ENCODE assay signal across 26 cellular contexts in genomic region chr12:58299371-58299770, GRCh38.
"Had no signal": no experiment of that assay in that cellular context is flagged by ENCODE, and none has a peak within 500 bp of the region (broad histone marks: within the 10 kb centered on the region; RNA-seq: fewer than 3 reads in every experiment).

No MANE protein-coding gene starts in this region.

- H3K79me2 ChIP-seq: parathyroid adenoma had no signal

- DNase-seq: naive thymus-derived CD4-positive, alpha-beta T cell; natural killer cell; occipital lobe; ovary; posterior cingulate gyrus; psoas muscle; right cardiac atrium; right lobe of liver; sigmoid colon; stimulated activated CD4-positive, alpha-beta T cell treated with anti-CD3 and anti-CD28 coated beads, Interleukin-15, amount 100 ng/mL, for 24 hours; stimulated activated CD4-positive, alpha-beta T cell treated with anti-CD3 and anti-CD28 coated beads, Interleukin-2, amount 100 ng/mL, for 24 hours; stimulated activated CD4-positive, alpha-beta T cell treated with anti-CD3 and anti-CD28 coated beads, Interleukin-2, amount 100 ng/mL, for 48 hours; stimulated activated CD4-positive, alpha-beta T cell treated with anti-CD3 and anti-CD28 coated beads, Interleukin-4, amount 100 ng/mL, for 24 hours; stimulated activated naive B cell treated with anti-CD40 and anti-IgM and Interleukin-4, amounts not matched to agents 10 μg/mL and 1 μg/mL and 100 μg/mL, for 72 hours; stimulated activated naive CD4-positive, alpha-beta T cell treated with Interleukin-2 at 50 U/mL for 16 hours; stomach; thyroid gland; trophoblast cell; upper lobe of left lung had no signal

- H3K4me2 ChIP-seq: neural progenitor cell had no signal

- H3K36me3 ChIP-seq: neural progenitor cell, ovary, right lobe of liver, sigmoid colon, stomach, thoracic aorta, thyroid gland, tibial nerve, upper lobe of left lung had no signal

- H3K9ac ChIP-seq: neural progenitor cell, parathyroid adenoma had no signal

- ATAC-seq: naive thymus-derived CD4-positive, alpha-beta T cell; natural killer cell; right cardiac atrium; right lobe of liver; stimulated activated effector memory CD8-positive, alpha-beta T cell treated with anti-CD3 and anti-CD28 coated beads, Interleukin-12 subunit alpha, Interleukin-12 subunit beta, amount 100 ng/mL, for 72 hours; stimulated activated naive B cell treated with anti-CD40 and anti-IgM and Interleukin-4, amounts not matched to agents 10 μg/mL and 1 μg/mL and 100 μg/mL, for 72 hours had no signal

- H3K27me3 ChIP-seq: neural progenitor cell, ovary, right lobe of liver, sigmoid colon, stomach, thyroid gland, tibial nerve, upper lobe of left lung had no signal

- H3K4me3 ChIP-seq: neural progenitor cell, ovary, psoas muscle, right lobe of liver, sigmoid colon, skin epidermis, stomach, thoracic aorta, thyroid gland, tibial nerve, upper lobe of left lung had no signal

- FAIRE-seq: urothelium cell line had no signal

- H2AFZ ChIP-seq: neural progenitor cell, parathyroid adenoma had no signal

- H3K4me1 ChIP-seq: neural progenitor cell, parathyroid adenoma, sigmoid colon, stomach, tibial nerve, upper lobe of left lung had no signal

- H3K9me3 ChIP-seq: ovary, psoas muscle, right lobe of liver, sigmoid colon, stomach, thoracic aorta, thyroid gland, tibial nerve, upper lobe of left lung had no signal

- H3K27ac ChIP-seq: neural progenitor cell, ovary, parathyroid adenoma, psoas muscle, right lobe of liver, sigmoid colon, skin epidermis, stomach, thoracic aorta, thyroid gland, tibial nerve, upper lobe of left lung had no signal
